In genomic region chr19:48513289-48514122, GRCh38 we compare ENCODE assay signal across 9 cellular contexts. TPM values are rescaled to one million over a fixed set of nuclear protein-coding genes. Genes with fewer than 3 reads are reported as not detected.
DNase-seq lines count a peak whose midpoint lies in the region; ATAC-seq and TF ChIP-seq lines count a peak whose summit lies in the region.
"Had no signal": no experiment of that assay in that cellular context is flagged by ENCODE, and none has a peak within 500 bp of the region (broad histone marks: within the 10 kb centered on the region; RNA-seq: fewer than 3 reads in every experiment).

No MANE protein-coding gene starts in this region.

- intact Hi-C loops in Caco-2 (cut with micrococcal nuclease; ENCODE audit: unreplicated experiment) (loop anchor here (1.0 to 2.0 kb wide), 2 partner anchors 41 to 45 kb away; no protein-coding TSS in a partner anchor), lower lobe of right lung (cut with DNase I) (no loop called here)

- H3K9me3 Mint-ChIP-seq in Caco-2 (ENCODE audit: unreplicated experiment) (no peaks in the 10 kb centered on the region), HFFc6 (no peaks in the 10 kb centered on the region)
- no peaks in the 10 kb centered on the region for H3K9me3 Mint-ChIP-seq in activated CD4-positive, alpha-beta T cell treated with anti-CD3 and anti-CD28 coated beads, Interleukin-2, amount 10 ng/mL, durations not matched to agents 7 days and 5 days

- CTCF ChIA-PET in Caco-2 (lab: Charles Lee): interaction anchor here (0.6 to 1.2 kb wide), 2 partner anchors 11 to 71 kb away, joined by 3 to 9 read pairs; no protein-coding TSS in a partner anchor
- CTCF ChIA-PET in activated CD4-positive, alpha-beta T cell treated with anti-CD3 and anti-CD28 coated beads, Interleukin-2, amount 10 ng/mL, durations not matched to agents 7 days and 5 days (lab: Charles Lee): interaction anchor here (1.5 kb wide), 1 partner anchor 71 kb away, joined by 6 read pairs; no protein-coding TSS in a partner anchor

- H3K9me3 ChIP-seq in Caco-2: no peaks in the 10 kb centered on the region
- no peaks in the 10 kb centered on the region for H3K9me3 ChIP-seq in lower lobe of right lung

- POLR2A ChIA-PET in Caco-2 (lab: Charles Lee): interaction anchor here (0.8 to 1.0 kb wide), 3 partner anchors 20 to 45 kb away, joined by 4 read pairs; no protein-coding TSS in a partner anchor
- POLR2A ChIA-PET in activated CD4-positive, alpha-beta T cell treated with anti-CD3 and anti-CD28 coated beads, Interleukin-2, amount 10 ng/mL, durations not matched to agents 7 days and 5 days (lab: Charles Lee): interaction anchor here (1.2 kb wide), 1 partner anchor 105 kb away, joined by 3 read pairs; the partner anchor contains the start of genes RPL18 and SPHK2

- H3K36me3 Mint-ChIP-seq in Caco-2 (ENCODE audit: insufficient read depth, unreplicated experiment) (peaks cover 11% of the 10 kb centered on the region), HFFc6 (ENCODE audit: low read depth) (no peaks in the 10 kb centered on the region)
- no peaks in the 10 kb centered on the region for H3K36me3 Mint-ChIP-seq in activated CD4-positive, alpha-beta T cell treated with anti-CD3 and anti-CD28 coated beads, Interleukin-2, amount 10 ng/mL, durations not matched to agents 7 days and 5 days (ENCODE audit: low read depth)

- BruUV-seq in Caco-2 (replicated peaks; lab: Mats Ljungman, UMichigan): no TSS peak

- H3K4me1 Mint-ChIP-seq in Caco-2 (ENCODE audit: low read depth, unreplicated experiment) (peaks cover 35% of the 10 kb centered on the region), HFFc6 (ENCODE audit: low read depth) (peaks cover 7% of the 10 kb centered on the region)
- H3K4me1 Mint-ChIP-seq in activated CD4-positive, alpha-beta T cell treated with anti-CD3 and anti-CD28 coated beads, Interleukin-2, amount 10 ng/mL, durations not matched to agents 7 days and 5 days: peaks cover 23% of the 10 kb centered on the region

- peak; percentile 86 to 91 for ATAC-seq in lower lobe of right lung
- ATAC-seq in HG03095 (IDR thresholded peaks at IDR 0.05; ENCODE audit: unreplicated experiment): no peak

- H3K27me3 ChIP-seq in Caco-2 (replicated peaks; ENCODE audit: control insufficient read depth, insufficient read depth, low read length): no peaks in the 10 kb centered on the region
- H3K27me3 ChIP-seq in lower lobe of right lung (ENCODE audit: low read depth): peaks cover 40% of the 10 kb centered on the region

- H3K4me1 ChIP-seq in Caco-2: peaks cover 18% of the 10 kb centered on the region
- H3K4me1 ChIP-seq in lower lobe of right lung: peaks cover 27% of the 10 kb centered on the region

- H3K27ac ChIP-seq in lower lobe of right lung: peak overlapping the region; percentile 41

- H3K27me3 Mint-ChIP-seq in Caco-2 (ENCODE audit: insufficient read depth, unreplicated experiment) (no peaks in the 10 kb centered on the region), HFFc6 (ENCODE audit: insufficient read depth) (peaks cover 4% of the 10 kb centered on the region)
- no peaks in the 10 kb centered on the region for H3K27me3 Mint-ChIP-seq in activated CD4-positive, alpha-beta T cell treated with anti-CD3 and anti-CD28 coated beads, Interleukin-2, amount 10 ng/mL, durations not matched to agents 7 days and 5 days

- H3K36me3 ChIP-seq in Caco-2 (ENCODE audit: control insufficient read depth, insufficient read depth, low read length): no peaks in the 10 kb centered on the region
- no peaks in the 10 kb centered on the region for H3K36me3 ChIP-seq in lower lobe of right lung

- peak overlapping the region; percentile 83 for H3K4me3 ChIP-seq in Caco-2 (ENCODE audit: low read depth, low read length)
- peak overlapping the region; percentile 68 for H3K4me3 ChIP-seq in lower lobe of right lung

- peak overlapping the region; percentile 60 for H3K27ac Mint-ChIP-seq in Caco-2 (ENCODE audit: unreplicated experiment)
- H3K27ac Mint-ChIP-seq in HFFc6: no peak overlapping the region
- H3K27ac Mint-ChIP-seq in activated CD4-positive, alpha-beta T cell treated with anti-CD3 and anti-CD28 coated beads, Interleukin-2, amount 10 ng/mL, durations not matched to agents 7 days and 5 days: no peak overlapping the region

- peak; percentile 85 to 87 for DNase-seq in Caco-2
- peak; percentile 24 for DNase-seq in HFFc6
- peak; percentile 56 for DNase-seq in NCI-H524 treated with DMSO at 0.1 percent for 48 hours (lab: John Stamatoyannopoulos, UW)
- peak; percentile 84 for DNase-seq in activated CD4-positive, alpha-beta T cell treated with anti-CD3 and anti-CD28 coated beads, Interleukin-2, amount 10 ng/mL, durations not matched to agents 7 days and 5 days
- peak; percentile 86 for DNase-seq in ecto neural progenitor cell (ENCODE audit: low spot score)
- peak; percentile 80 for DNase-seq in lower lobe of right lung
- DNase-seq in stimulated activated CD4-positive, alpha-beta T cell treated with anti-CD3 and anti-CD28 coated beads, TNF-alpha, amount 100 ng/mL, for 48 hours (ENCODE audit: low read depth in 3 of 3): peak in 2 of 3 donors; percentile 55 to 66

- H3K4me3 Mint-ChIP-seq in Caco-2 (ENCODE audit: unreplicated experiment) (no peak overlapping the region), HFFc6 (no peak overlapping the region)
- no peak overlapping the region for H3K4me3 Mint-ChIP-seq in activated CD4-positive, alpha-beta T cell treated with anti-CD3 and anti-CD28 coated beads, Interleukin-2, amount 10 ng/mL, durations not matched to agents 7 days and 5 days

- TF ChIP-seq CTCF in Caco-2 (IDR thresholded peaks at IDR 0.05; ENCODE audit: insufficient read depth in 1 of 2, low read depth in 1 of 2, low read length in 1 of 2, severe bottlenecking in 1 of 2, unreplicated experiment in 1 of 2) (no peak), HFFc6 (IDR thresholded peaks at IDR 0.05) (no peak), lower lobe of right lung (IDR thresholded peaks at IDR 0.05) (no peak)

RNA-seq across cellular contexts. Expression of gene LMTK3, which starts 1.9 kb away (rescaled TPM):
- total RNA-seq in Caco-2 (2022) (22.4 and 22.6 TPM in 2 replicates), lower lobe of right lung (7.1 TPM)
- under 1 TPM; 0.21 to 0.88 (median 0.60) TPM for total RNA-seq in HFFc6 (2021; fragmentation: NEBNext Ultra II Directional; extraction: Animal tissue kit (Norgen Biotek cat#: 25700))
- total RNA-seq in activated CD4-positive, alpha-beta T cell treated with anti-CD3 and anti-CD28 coated beads, Interleukin-2, amount 10 ng/mL, durations not matched to agents 7 days and 5 days: 1 to 10 TPM; 3.7 to 5.1 TPM

RNA-seq across cellular contexts. Expression of gene SULT2B1, which starts 38.5 kb away (rescaled TPM):
- 1.00 and 1.4 TPM in 2 replicates for total RNA-seq in Caco-2 (2022)
- total RNA-seq in HFFc6 (2021; fragmentation: NEBNext Ultra II Directional; extraction: Animal tissue kit (Norgen Biotek cat#: 25700)): under 1 TPM in 1 of 6 experiments, not detected in 5; 0.33 TPM
- under 1 TPM; 0.21 to 0.30 TPM for total RNA-seq in activated CD4-positive, alpha-beta T cell treated with anti-CD3 and anti-CD28 coated beads, Interleukin-2, amount 10 ng/mL, durations not matched to agents 7 days and 5 days
- total RNA-seq in lower lobe of right lung: 14.4 TPM
- total RNA-seq: activated CD8-positive, alpha-beta memory T cell treated with anti-CD3 and anti-CD28 coated beads for 36 hours had no signal

RNA-seq across cellular contexts. Expression of gene CYTH2, which starts 44.3 kb away (rescaled TPM):
- 74.6 and 81.3 TPM in 2 replicates for total RNA-seq in Caco-2 (2022)
- total RNA-seq in HFFc6 (2021; fragmentation: NEBNext Ultra II Directional; extraction: Animal tissue kit (Norgen Biotek cat#: 25700)): 10 to 100 TPM; 46.2 to 49.5 (median 47.1) TPM
- total RNA-seq in activated CD4-positive, alpha-beta T cell treated with anti-CD3 and anti-CD28 coated beads, Interleukin-2, amount 10 ng/mL, durations not matched to agents 7 days and 5 days: 10 to 100 TPM; 43.2 to 50.7 TPM
- 75.2 TPM for total RNA-seq in lower lobe of right lung

RNA-seq across cellular contexts. Expression of gene KCNJ14, which starts 58.1 kb away (rescaled TPM):
- total RNA-seq in Caco-2 (2022) (3.6 and 3.9 TPM in 2 replicates), lower lobe of right lung (0.71 TPM)
- total RNA-seq in HFFc6 (2021; fragmentation: NEBNext Ultra II Directional; extraction: Animal tissue kit (Norgen Biotek cat#: 25700)): under 1 TPM; 0.33 to 0.90 (median 0.51) TPM
- total RNA-seq in activated CD4-positive, alpha-beta T cell treated with anti-CD3 and anti-CD28 coated beads, Interleukin-2, amount 10 ng/mL, durations not matched to agents 7 days and 5 days: 1 to 10 TPM in 1 of 2 experiments, under 1 TPM in 1; 0.87 to 1.0 TPM

Comparison
In these comparisons a context has a peak if more than half of its experiments do, and no peak if none do; other contexts are left out.
1. DNase-seq: peak in every context shown above with its lines; median percentile 86 in Caco-2; 86 in ecto neural progenitor cell; 84 in activated CD4-positive, alpha-beta T cell treated with anti-CD3 and anti-CD28 coated beads, Interleukin-2, amount 10 ng/mL, durations not matched to agents 7 days and 5 days; 80 in lower lobe of right lung; 60 in stimulated activated CD4-positive, alpha-beta T cell treated with anti-CD3 and anti-CD28 coated beads, TNF-alpha, amount 100 ng/mL, for 48 hours; 56 in NCI-H524 treated with DMSO at 0.1 percent for 48 hours; 24 in HFFc6.